In genomic region chr2:202377308-202377736, GRCh38 we compare ENCODE assay signal across 1 cellular context.
TF ChIP-seq lines count a peak whose summit lies in the region.

No MANE protein-coding gene starts in this region.

TF ChIP-seq in HepG2, 621 proteins besides CTCF, POLR2A, EP300 and RAD21 (continued from another document and continues in another):
- TF ChIP-seq, protein P1, sequence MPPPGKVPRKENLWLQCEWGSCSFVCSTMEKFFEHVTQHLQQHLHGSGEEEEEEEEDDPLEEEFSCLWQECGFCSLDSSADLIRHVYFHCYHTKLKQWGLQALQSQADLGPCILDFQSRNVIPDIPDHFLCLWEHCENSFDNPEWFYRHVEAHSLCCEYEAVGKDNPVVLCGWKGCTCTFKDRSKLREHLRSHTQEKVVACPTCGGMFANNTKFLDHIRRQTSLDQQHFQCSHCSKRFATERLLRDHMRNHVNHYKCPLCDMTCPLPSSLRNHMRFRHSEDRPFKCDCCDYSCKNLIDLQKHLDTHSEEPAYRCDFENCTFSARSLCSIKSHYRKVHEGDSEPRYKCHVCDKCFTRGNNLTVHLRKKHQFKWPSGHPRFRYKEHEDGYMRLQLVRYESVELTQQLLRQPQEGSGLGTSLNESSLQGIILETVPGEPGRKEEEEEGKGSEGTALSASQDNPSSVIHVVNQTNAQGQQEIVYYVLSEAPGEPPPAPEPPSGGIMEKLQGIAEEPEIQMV (CRISPR knock-in tag; IDR thresholded peaks at IDR 0.05; ENCODE audit: low read depth) = no peak
- TF ChIP-seq GATAD1 (CRISPR knock-in tag; IDR thresholded peaks at IDR 0.05) (no peak), PATZ1 (CRISPR knock-in tag; IDR thresholded peaks at IDR 0.05) (peak; percentile 62), IRX3 (CRISPR knock-in tag; IDR thresholded peaks at IDR 0.05; ENCODE audit: borderline replicate concordance, low read depth) (no peak), ZNF781 (CRISPR knock-in tag; IDR thresholded peaks at IDR 0.05; ENCODE audit: borderline replicate concordance, not compliant biosample characterization) (peak; percentile 47), ZNF350 (CRISPR knock-in tag; IDR thresholded peaks at IDR 0.05; ENCODE audit: borderline replicate concordance, low read depth) (no peak), MBNL3 (CRISPR knock-in tag; conservative IDR thresholded peaks at IDR 0.05) (no peak), MIER3 (CRISPR knock-in tag; IDR thresholded peaks at IDR 0.05; ENCODE audit: borderline replicate concordance) (no peak), ATRX (CRISPR knock-in tag; IDR thresholded peaks at IDR 0.05; ENCODE audit: borderline replicate concordance) (no peak), FOXA1 (IDR thresholded peaks at IDR 0.05) (no peak), FOXA1 (CRISPR knock-in tag; IDR thresholded peaks at IDR 0.05) (no peak), ZNF777 (CRISPR knock-in tag; IDR thresholded peaks at IDR 0.05) (no peak), ZNF143 (CRISPR knock-in tag; IDR thresholded peaks at IDR 0.05) (no peak), ZNF33A (CRISPR knock-in tag; IDR thresholded peaks at IDR 0.05; ENCODE audit: borderline replicate concordance) (no peak), CEBPB (IDR thresholded peaks at IDR 0.05; ENCODE audit: borderline replicate concordance, low read depth, low read length) (no peak), ZNF546 (CRISPR knock-in tag; conservative IDR thresholded peaks at IDR 0.05) (no peak), ZFP36L1 (CRISPR knock-in tag; IDR thresholded peaks at IDR 0.05) (no peak), HNF1A (IDR thresholded peaks at IDR 0.05; ENCODE audit: low read depth) (no peak), HNF1A (CRISPR knock-in tag; IDR thresholded peaks at IDR 0.05; ENCODE audit: borderline replicate concordance) (peak; percentile 73; the same call in 1 of the 2 replicates), ZNF280B (CRISPR knock-in tag; IDR thresholded peaks at IDR 0.05; ENCODE audit: borderline replicate concordance) (no peak), SOX5 (CRISPR knock-in tag; IDR thresholded peaks at IDR 0.05; ENCODE audit: borderline replicate concordance) (no peak), ZIK1 (CRISPR knock-in tag; IDR thresholded peaks at IDR 0.05; ENCODE audit: borderline replicate concordance, low read depth) (no peak), RCOR2 (CRISPR knock-in tag; IDR thresholded peaks at IDR 0.05) (no peak), PITX1 (CRISPR knock-in tag; IDR thresholded peaks at IDR 0.05) (no peak), ZNF572 (CRISPR knock-in tag; IDR thresholded peaks at IDR 0.05) (no peak), YEATS4 (CRISPR knock-in tag; IDR thresholded peaks at IDR 0.05; ENCODE audit: borderline replicate concordance) (no peak), XRCC5 (optimal IDR thresholded peaks at IDR 0.05; ENCODE audit: low read length) (peak; percentile 86), MEIS1 (CRISPR knock-in tag; IDR thresholded peaks at IDR 0.05; ENCODE audit: borderline replicate concordance) (peak; percentile 60; the same call in 1 of the 2 replicates), ZBTB7A (CRISPR knock-in tag; IDR thresholded peaks at IDR 0.05) (0 out of 2 replicates have a peak, but pooled peaks have one; percentile 52), TP53 (CRISPR knock-in tag; conservative IDR thresholded peaks at IDR 0.05) (no peak), ZNF615 (CRISPR knock-in tag; IDR thresholded peaks at IDR 0.05; ENCODE audit: borderline replicate concordance) (no peak), ZNF160 (CRISPR knock-in tag; IDR thresholded peaks at IDR 0.05) (0 out of 2 replicates have a peak, but pooled peaks have one; percentile 53), ISX (CRISPR knock-in tag; conservative IDR thresholded peaks at IDR 0.05) (peak; percentile 47; the same call in 1 of the 2 replicates), ZKSCAN8 (CRISPR knock-in tag; IDR thresholded peaks at IDR 0.05; ENCODE audit: borderline replicate concordance) (no peak), RFX5 (IDR thresholded peaks at IDR 0.05; ENCODE audit: low read depth, low read length) (no peak), ZNF468 (CRISPR knock-in tag; IDR thresholded peaks at IDR 0.05) (no peak), HNF4G (IDR thresholded peaks at IDR 0.05; ENCODE audit: borderline replicate concordance, low read depth, low read length) (no peak), HNF4G (CRISPR knock-in tag; IDR thresholded peaks at IDR 0.05; ENCODE audit: borderline replicate concordance, low read depth) (no peak), KMT2A (CRISPR knock-in tag; IDR thresholded peaks at IDR 0.05) (peak; percentile 90), ZNF136 (CRISPR knock-in tag; IDR thresholded peaks at IDR 0.05; ENCODE audit: low read depth) (no peak), ZBTB20 (CRISPR knock-in tag; IDR thresholded peaks at IDR 0.05; ENCODE audit: borderline replicate concordance, low read depth) (no peak), GLI4 (CRISPR knock-in tag; IDR thresholded peaks at IDR 0.05; ENCODE audit: borderline replicate concordance) (no peak), BATF2 (CRISPR knock-in tag; IDR thresholded peaks at IDR 0.05) (no peak), ZNF780A (CRISPR knock-in tag; IDR thresholded peaks at IDR 0.05) (no peak), MAZ (IDR thresholded peaks at IDR 0.05; ENCODE audit: borderline replicate concordance, low read depth, low read length) (no peak), MAZ (CRISPR knock-in tag; IDR thresholded peaks at IDR 0.05; ENCODE audit: low read depth) (peak; percentile 72), ZBTB3 (CRISPR knock-in tag; IDR thresholded peaks at IDR 0.05; ENCODE audit: borderline replicate concordance, low read depth) (peak; percentile 78; the same call in 1 of the 2 replicates), AHR (CRISPR knock-in tag; IDR thresholded peaks at IDR 0.05) (no peak), ZNF589 (CRISPR knock-in tag; conservative IDR thresholded peaks at IDR 0.05) (no peak), YY1 (IDR thresholded peaks at IDR 0.05; ENCODE audit: insufficient read depth, insufficient replicate concordance, low read depth, low read length) (peak; percentile 64)
- TF ChIP-seq, protein P2, sequence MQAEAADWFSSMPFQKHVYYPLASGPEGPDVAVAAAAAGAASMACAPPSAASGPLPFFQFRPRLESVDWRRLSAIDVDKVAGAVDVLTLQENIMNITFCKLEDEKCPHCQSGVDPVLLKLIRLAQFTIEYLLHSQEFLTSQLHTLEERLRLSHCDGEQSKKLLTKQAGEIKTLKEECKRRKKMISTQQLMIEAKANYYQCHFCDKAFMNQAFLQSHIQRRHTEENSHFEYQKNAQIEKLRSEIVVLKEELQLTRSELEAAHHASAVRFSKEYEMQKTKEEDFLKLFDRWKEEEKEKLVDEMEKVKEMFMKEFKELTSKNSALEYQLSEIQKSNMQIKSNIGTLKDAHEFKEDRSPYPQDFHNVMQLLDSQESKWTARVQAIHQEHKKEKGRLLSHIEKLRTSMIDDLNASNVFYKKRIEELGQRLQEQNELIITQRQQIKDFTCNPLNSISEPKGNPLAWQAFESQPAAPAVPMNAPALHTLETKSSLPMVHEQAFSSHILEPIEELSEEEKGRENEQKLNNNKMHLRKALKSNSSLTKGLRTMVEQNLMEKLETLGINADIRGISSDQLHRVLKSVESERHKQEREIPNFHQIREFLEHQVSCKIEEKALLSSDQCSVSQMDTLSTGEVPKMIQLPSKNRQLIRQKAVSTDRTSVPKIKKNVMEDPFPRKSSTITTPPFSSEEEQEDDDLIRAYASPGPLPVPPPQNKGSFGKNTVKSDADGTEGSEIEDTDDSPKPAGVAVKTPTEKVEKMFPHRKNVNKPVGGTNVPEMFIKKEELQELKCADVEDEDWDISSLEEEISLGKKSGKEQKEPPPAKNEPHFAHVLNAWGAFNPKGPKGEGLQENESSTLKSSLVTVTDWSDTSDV (CRISPR knock-in tag; IDR thresholded peaks at IDR 0.05) = no peak
- TF ChIP-seq, protein P3, sequence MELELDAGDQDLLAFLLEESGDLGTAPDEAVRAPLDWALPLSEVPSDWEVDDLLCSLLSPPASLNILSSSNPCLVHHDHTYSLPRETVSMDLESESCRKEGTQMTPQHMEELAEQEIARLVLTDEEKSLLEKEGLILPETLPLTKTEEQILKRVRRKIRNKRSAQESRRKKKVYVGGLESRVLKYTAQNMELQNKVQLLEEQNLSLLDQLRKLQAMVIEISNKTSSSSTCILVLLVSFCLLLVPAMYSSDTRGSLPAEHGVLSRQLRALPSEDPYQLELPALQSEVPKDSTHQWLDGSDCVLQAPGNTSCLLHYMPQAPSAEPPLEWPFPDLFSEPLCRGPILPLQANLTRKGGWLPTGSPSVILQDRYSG (CRISPR knock-in tag; IDR thresholded peaks at IDR 0.05) = no peak
- TF ChIP-seq, protein P4, sequence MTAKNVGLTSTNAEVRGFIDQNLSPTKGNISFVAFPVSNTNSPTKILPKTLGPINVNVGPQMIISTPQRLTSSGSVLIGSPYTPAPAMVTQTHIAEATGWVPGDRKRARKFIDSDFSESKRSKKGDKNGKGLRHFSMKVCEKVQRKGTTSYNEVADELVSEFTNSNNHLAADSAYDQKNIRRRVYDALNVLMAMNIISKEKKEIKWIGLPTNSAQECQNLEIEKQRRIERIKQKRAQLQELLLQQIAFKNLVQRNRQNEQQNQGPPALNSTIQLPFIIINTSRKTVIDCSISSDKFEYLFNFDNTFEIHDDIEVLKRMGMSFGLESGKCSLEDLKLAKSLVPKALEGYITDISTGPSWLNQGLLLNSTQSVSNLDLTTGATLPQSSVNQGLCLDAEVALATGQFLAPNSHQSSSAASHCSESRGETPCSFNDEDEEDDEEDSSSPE (CRISPR knock-in tag; IDR thresholded peaks at IDR 0.05) = no peak
